Comparison of ENCODE assay signal across 11 cellular contexts in genomic region chr6:16582437-16583150, GRCh38.
DNase-seq lines count a peak whose midpoint lies in the region; ATAC-seq and TF ChIP-seq lines count a peak whose summit lies in the region.
"Had no signal": no experiment of that assay in that cellular context is flagged by ENCODE, and none has a peak within 500 bp of the region (broad histone marks: within the 10 kb centered on the region; RNA-seq: fewer than 3 reads in every experiment).

No MANE protein-coding gene starts in this region.

- H3K36me3 ChIP-seq in BLaER1 (no peaks in the 10 kb centered on the region), prostate gland (no peaks in the 10 kb centered on the region)

- no peak for TF ChIP-seq POLR2A in prostate gland (IDR thresholded peaks at IDR 0.05)

- no peaks in the 10 kb centered on the region for H3K27me3 Mint-ChIP-seq in endothelial cell (ENCODE audit: unreplicated experiment)
- H3K27me3 Mint-ChIP-seq: activated naive CD4-positive, alpha-beta T cell treated with anti-CD3 and anti-CD28 coated beads, Interleukin-2, amount 50 U/mL, for 24 hours had no signal

- no peak for TF ChIP-seq CTCF in prostate gland (IDR thresholded peaks at IDR 0.05)
- no peak for TF ChIP-seq CTCF in endothelial cell (IDR thresholded peaks at IDR 0.05; ENCODE audit: unreplicated experiment)

- H3K27ac Mint-ChIP-seq in endothelial cell (ENCODE audit: unreplicated experiment), result no peak overlapping the region
- H3K27ac Mint-ChIP-seq: activated naive CD4-positive, alpha-beta T cell treated with anti-CD3 and anti-CD28 coated beads, Interleukin-2, amount 50 U/mL, for 24 hours had no signal

- H3K36me3 Mint-ChIP-seq in endothelial cell (ENCODE audit: low read depth, unreplicated experiment), result no peaks in the 10 kb centered on the region

- H3K9me3 ChIP-seq in BLaER1, result peaks cover 4% of the 10 kb centered on the region; the same call in 1 of the 2 replicates
- no peaks in the 10 kb centered on the region for H3K9me3 ChIP-seq in prostate gland
- H3K9me3 ChIP-seq: lower lobe of right lung had no signal

- H3K4me2 ChIP-seq in BLaER1, result peak overlapping the region; percentile 29

- intact Hi-C loops in prostate gland (cut with DNase I), result no loop called here

- H3K9me3 Mint-ChIP-seq in endothelial cell (ENCODE audit: unreplicated experiment), result no peaks in the 10 kb centered on the region
- H3K9me3 Mint-ChIP-seq: activated naive CD4-positive, alpha-beta T cell treated with anti-CD3 and anti-CD28 coated beads, Interleukin-2, amount 50 U/mL, for 24 hours had no signal

- ATAC-seq in HG02759 (IDR thresholded peaks at IDR 0.05; ENCODE audit: unreplicated experiment) (peak; percentile 55), HG03196 (IDR thresholded peaks at IDR 0.05; ENCODE audit: unreplicated experiment) (no peak)
- ATAC-seq: lower lobe of right lung had no signal

- H3K27ac ChIP-seq in BLaER1 (no peak overlapping the region), caudate nucleus (ENCODE audit: low read depth, low read length) (peak overlapping the region; percentile 48), prostate gland (peak overlapping the region; percentile 30 to 53)
- H3K27ac ChIP-seq: lower lobe of right lung had no signal

- H3K4me1 Mint-ChIP-seq in endothelial cell (ENCODE audit: unreplicated experiment), result no peaks in the 10 kb centered on the region

- no peak overlapping the region for H3K4me3 Mint-ChIP-seq in endothelial cell (ENCODE audit: unreplicated experiment)
- H3K4me3 Mint-ChIP-seq: activated naive CD4-positive, alpha-beta T cell treated with anti-CD3 and anti-CD28 coated beads, Interleukin-2, amount 50 U/mL, for 24 hours had no signal

- H4K20me1 ChIP-seq in BLaER1, result no peaks in the 10 kb centered on the region

- no peaks in the 10 kb centered on the region for H3K27me3 ChIP-seq in BLaER1
- no peaks in the 10 kb centered on the region for H3K27me3 ChIP-seq in prostate gland (replicated peaks; ENCODE audit: insufficient read depth)

- no peak overlapping the region for H3K9ac ChIP-seq in BLaER1

- H3K4me3 ChIP-seq in BLaER1 (no peak overlapping the region), prostate gland (no peak overlapping the region)
- H3K4me3 ChIP-seq: lower lobe of right lung had no signal

- peak in 1 of 61 donors; percentile 58 for DNase-seq in caudate nucleus (lab: John Stamatoyannopoulos, UW)
- DNase-seq in prostate gland (ENCODE audit: low spot score), result no peak
- DNase-seq in MV-4-11 (lab: John Stamatoyannopoulos, UW), result no peak
- no peak for DNase-seq in endothelial cell (ENCODE audit: low spot score)
- DNase-seq in DMS153 treated with DMSO at 0.1 percent for 48 hours (lab: John Stamatoyannopoulos, UW; ENCODE audit: unreplicated experiment), result no peak
- DNase-seq: lower lobe of right lung, NCI-H1048 had no signal

- peaks cover 23% of the 10 kb centered on the region for H3K4me1 ChIP-seq in BLaER1
- H3K4me1 ChIP-seq in prostate gland (replicated peaks), result no peaks in the 10 kb centered on the region

- whole genome bisulfite sequencing in prostate gland, result 82% methylated on average over 3 of the region's 3 CpGs
